ENCODE assay signal across 8 cellular contexts in genomic region chr2:70554338-70554892, GRCh38. TPM values are rescaled to one million over a fixed set of nuclear protein-coding genes. Genes with fewer than 3 reads are reported as not detected.
DNase-seq lines count a peak whose midpoint lies in the region; ATAC-seq and TF ChIP-seq lines count a peak whose summit lies in the region.

No MANE protein-coding gene starts in this region.

- POLR2A ChIA-PET in A673 (lab: Charles Lee; ENCODE audit: low non-redundant PET): no interaction called here

- H3K9me3 Mint-ChIP-seq in naive B cell: no peaks in the 10 kb centered on the region

- no peak overlapping the region for H2AFZ ChIP-seq in Karpas-422 (ENCODE audit: low read length)

- H3K4me1 Mint-ChIP-seq in naive B cell: peaks cover 11 to 23% (median 22%) of the 10 kb centered on the region in 3 donors

- H3K4me1 ChIP-seq in A673 (ENCODE audit: insufficient read depth, low read length, poor library complexity, severe bottlenecking) (peaks cover 4% of the 10 kb centered on the region), Karpas-422 (ENCODE audit: low read length) (peaks cover 3% of the 10 kb centered on the region; the same call in 1 of the 2 replicates), colonic mucosa (peaks cover 16% of the 10 kb centered on the region)

- H3K27ac ChIP-seq in A673 (ENCODE audit: low read depth, low read length, poor library complexity, severe bottlenecking) (no peak overlapping the region), Karpas-422 (ENCODE audit: low read length) (no peak overlapping the region), colonic mucosa (peak overlapping the region; percentile 94)

- peak overlapping the region; percentile 58 to 90 (median 80) for H3K4me3 Mint-ChIP-seq in naive B cell

- H3K4me3 ChIP-seq in A673 (ENCODE audit: low read depth, low read length, poor library complexity, severe bottlenecking) (peak overlapping the region; percentile 51), Karpas-422 (ENCODE audit: low read length) (peak overlapping the region; percentile 57), colonic mucosa (peak overlapping the region; percentile 58)

- peaks cover 68 to 79% (median 69%) of the 10 kb centered on the region in 3 donors for H3K27me3 Mint-ChIP-seq in naive B cell

- no peaks in the 10 kb centered on the region for H3K36me3 Mint-ChIP-seq in naive B cell

- peak overlapping the region in 1 of 6 donors; percentile 78 for H3K27ac Mint-ChIP-seq in naive B cell

- 0 out of 2 replicates have a peak, but pooled peaks have one; percentile 22 for TF ChIP-seq CTCF in A673 (conservative IDR thresholded peaks at IDR 0.05; ENCODE audit: low read depth, low read length)
- no peak for TF ChIP-seq CTCF in colonic mucosa (IDR thresholded peaks at IDR 0.05)

- H3K4me2 ChIP-seq in Karpas-422 (ENCODE audit: low read depth, low read length, poor library complexity, severe bottlenecking): peak overlapping the region; percentile 60

- H3K27me3 ChIP-seq in A673 (replicated peaks; ENCODE audit: insufficient read depth, low read depth, low read length, poor library complexity) (peaks cover 63% of the 10 kb centered on the region), Karpas-422 (ENCODE audit: low read length) (no peaks in the 10 kb centered on the region; the same call in 1 of the 2 replicates), colonic mucosa (peaks cover 6% of the 10 kb centered on the region)

- intact Hi-C loops in A673 (cut with micrococcal nuclease; ENCODE audit: unreplicated experiment): loop anchor here (5.0 kb wide), 1 partner anchor 252 kb away; the partner anchor contains the start of gene FAM136A
- intact Hi-C loops in colonic mucosa (cut with DNase I): no loop called here

- no peaks in the 10 kb centered on the region for H3K9me2 ChIP-seq in Karpas-422 (replicated peaks; ENCODE audit: insufficient read depth, low read length)

- DNase-seq in A673 (ENCODE audit: low spot score) (no peak), Karpas-422 (no peak), colonic mucosa (no peak), naive B cell (no peak), NCI-H1436 (lab: John Stamatoyannopoulos, UW) (no peak)

- H3K36me3 ChIP-seq in A673 (ENCODE audit: insufficient read depth, low read length, poor library complexity, severe bottlenecking) (no peaks in the 10 kb centered on the region), Karpas-422 (ENCODE audit: insufficient read depth, low read length) (no peaks in the 10 kb centered on the region), colonic mucosa (no peaks in the 10 kb centered on the region)

- H3K9ac ChIP-seq in Karpas-422 (ENCODE audit: low read length) (no peak overlapping the region), colonic mucosa (ENCODE audit: low read depth in 2 of 2, low read length in 2 of 2) (peak overlapping the region in 1 of 2 donors; percentile 90)

- no peaks in the 10 kb centered on the region for H3K79me2 ChIP-seq in Karpas-422 (ENCODE audit: low read length)

- CTCF ChIA-PET in A673 (lab: Charles Lee): no interaction called here

- H3K9me3 ChIP-seq in A673 (ENCODE audit: low read depth, low read length, poor library complexity, severe bottlenecking) (no peaks in the 10 kb centered on the region), Karpas-422 (ENCODE audit: low read length) (no peaks in the 10 kb centered on the region), colonic mucosa (no peaks in the 10 kb centered on the region)

- BruUV-seq in A673 (replicated peaks; lab: Mats Ljungman, UMichigan): no TSS peak

- ATAC-seq in naive B cell (ENCODE audit: low read depth in 2 of 2) (no peak), HG03135 (IDR thresholded peaks at IDR 0.05; ENCODE audit: unreplicated experiment) (no peak), GM18907 (IDR thresholded peaks at IDR 0.05; ENCODE audit: unreplicated experiment) (no peak), GM18517 (IDR thresholded peaks at IDR 0.05; ENCODE audit: unreplicated experiment) (no peak)

- H4K20me1 ChIP-seq in Karpas-422 (ENCODE audit: insufficient read depth, low read depth, low read length): no peaks in the 10 kb centered on the region

RNA-seq across cellular contexts. Expression of gene TGFA, which starts 0.8 kb away (rescaled TPM):
- total RNA-seq in A673 (2021) (0.13 TPM in 1 of 2 replicates, not detected in the other), colonic mucosa (10 to 100 TPM; 21.4 to 25.8 TPM)
- not detected in 2 replicates for total RNA-seq in Karpas-422 (2014; rRNA removed; shearing (Covaris generic); ENCODE audit: low replicate concordance)
- polyA plus RNA-seq in naive B cell (ENCODE audit: low read depth in 6 of 6): not detected

Comparison
In these comparisons a context has a peak if more than half of its experiments do, and no peak if none do; other contexts are left out.
1. RNA of gene TGFA, which starts 0.8 kb away (total RNA-seq): 21.4 to 25.8 TPM in colonic mucosa; 0.13 TPM in A673 and not detected in Karpas-422; every median in the first group is over 10 times any median in the second.
2. Peak in every context shown above with its lines, with median percentiles within 50 percentile points of each other: H3K4me3 ChIP-seq.